8 cellular contexts compared by ENCODE assay signal in the genomic region with DNA sequence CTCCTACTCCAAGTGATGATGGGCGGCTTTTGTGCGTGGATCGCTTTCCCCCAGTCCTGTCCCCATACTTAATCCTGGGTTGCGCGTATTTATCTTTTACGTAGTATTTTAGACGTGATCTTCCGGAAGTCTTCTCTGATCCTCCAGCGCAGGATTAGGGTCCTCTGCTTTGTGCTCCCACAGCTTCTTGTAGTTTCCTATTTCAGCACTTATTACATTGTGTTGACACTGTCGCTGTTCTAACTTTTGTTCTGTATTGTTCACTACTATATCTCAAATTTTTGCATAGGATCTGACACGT. TPM values are rescaled to one million over a fixed set of nuclear protein-coding genes. Genes with fewer than 3 reads are reported as not detected.
A peak's percentile ranks its signal among the peaks of the same experiment; 100 is the strongest.
DNase-seq lines count a peak whose midpoint lies in the region; FAIRE-seq and TF ChIP-seq lines count a peak whose summit lies in the region.

No MANE protein-coding gene starts in this region.

- no peak for TF ChIP-seq POLR2A in endothelial cell of umbilical vein (IDR thresholded peaks at IDR 0.05; ENCODE audit: low read depth, low read length)

- H3K27ac ChIP-seq in endothelial cell of umbilical vein (ENCODE audit: insufficient read depth, low read depth, low read length) (peak overlapping the region; percentile 14), trophoblast cell (ENCODE audit: low read depth, low read length) (no peak overlapping the region)

- no peaks in the 10 kb centered on the region for H4K20me1 ChIP-seq in endothelial cell of umbilical vein (replicated peaks; ENCODE audit: control insufficient read depth, extremely low read depth, insufficient read depth, low read length)

- H3K9me3 ChIP-seq in NT2/D1 (ENCODE audit: insufficient read depth, low read length), result no peaks in the 10 kb centered on the region
- no peaks in the 10 kb centered on the region for H3K9me3 ChIP-seq in endothelial cell of umbilical vein (replicated peaks; ENCODE audit: control insufficient read depth, insufficient read depth, low read length)
- H3K9me3 ChIP-seq in trophoblast cell (ENCODE audit: insufficient read depth, low read depth, low read length), result no peaks in the 10 kb centered on the region

- H2AFZ ChIP-seq in endothelial cell of umbilical vein (ENCODE audit: low read depth, low read length) (peak overlapping the region; percentile 17), trophoblast cell (ENCODE audit: insufficient read depth, low read length, poor library complexity) (peak overlapping the region; percentile 64)

- DNase-seq in GM06990 (ENCODE audit: extremely low read depth, insufficient read length) (no peak), NT2/D1 (ENCODE audit: low read depth, low spot score) (no peak), endothelial cell of umbilical vein (ENCODE audit: low read depth, low spot score) (no peak), trophoblast cell (no peak), NCI-H1436 (lab: John Stamatoyannopoulos, UW) (no peak), inferior parietal cortex (ENCODE audit: extremely low spot score) (no peak), medulla oblongata (ENCODE audit: extremely low spot score) (no peak), dedifferentiated amniotic fluid mesenchymal stem cell (ENCODE audit: extremely low spot score) (no peak)

- peak overlapping the region; percentile 38 for H3K4ac ChIP-seq in trophoblast cell (ENCODE audit: low read depth, low read length)

- dilution Hi-C loops in endothelial cell of umbilical vein (cut with MboI; ENCODE audit: extremely low pct_ligation_motif_present, low sequenced_read_pairs), result no loop called here

- no CpG with 5 or more reads among the region's 11 CpGs for WGBS in trophoblast cell (ENCODE audit: extremely low coverage, insufficient coverage, insufficient read length)

- H3K23ac ChIP-seq in trophoblast cell (ENCODE audit: low read length), result no peak overlapping the region

- TSS peak; percentile 71 for BruUV-seq in endothelial cell of umbilical vein (replicated peaks; lab: Mats Ljungman, UMichigan)

- CTCF ChIA-PET in endothelial cell of umbilical vein (lab: Charles Lee), result interaction anchor here (0.5 to 2.2 kb wide), 16 partner anchors 9 to 404 kb away, joined by 3 to 13 read pairs (median 8); partner anchors contain the start of genes APBB3, EIF4EBP3, HARS1 and HARS2

- FAIRE-seq in endothelial cell of umbilical vein (lab: Jason Lieb, UNC), result no peak

- H3K14ac ChIP-seq in trophoblast cell (ENCODE audit: low read length), result peak overlapping the region; percentile 15

- H3K36me3 ChIP-seq in GM06990 (ENCODE audit: control insufficient read depth, insufficient read depth, low read length) (peaks cover 18% of the 10 kb centered on the region), NT2/D1 (ENCODE audit: insufficient read depth, insufficient read length, low read length) (peaks cover 61% of the 10 kb centered on the region), endothelial cell of umbilical vein (ENCODE audit: control insufficient read depth in 2 of 2, extremely low read depth in 1 of 2, insufficient read depth in 2 of 2, low read length in 2 of 2) (peaks cover 10 to 26% of the 10 kb centered on the region in 2 experiments), trophoblast cell (ENCODE audit: control insufficient read depth in 1 of 2, insufficient read depth in 2 of 2, low read length in 2 of 2) (peaks cover 30 to 42% of the 10 kb centered on the region in 2 experiments)

- H3K79me2 ChIP-seq in endothelial cell of umbilical vein (ENCODE audit: control insufficient read depth, insufficient read depth, low read length) (peaks cover 17% of the 10 kb centered on the region), trophoblast cell (ENCODE audit: control insufficient read depth, insufficient read depth, low read length, poor library complexity) (peaks cover 4% of the 10 kb centered on the region)

- H4K12ac ChIP-seq in trophoblast cell (ENCODE audit: low read depth, low read length), result peak overlapping the region; percentile 43

- H2BK5ac ChIP-seq in trophoblast cell (ENCODE audit: low read depth, low read length, poor library complexity), result peak overlapping the region; percentile 5

- H3K79me1 ChIP-seq in trophoblast cell (ENCODE audit: low read length), result peaks cover 3% of the 10 kb centered on the region

- H4K91ac ChIP-seq in trophoblast cell (ENCODE audit: low read depth, low read length), result peak overlapping the region; percentile 41

- H3K27me3 ChIP-seq in GM06990 (replicated peaks; ENCODE audit: control insufficient read depth, insufficient read depth, low read length) (no peaks in the 10 kb centered on the region), NT2/D1 (ENCODE audit: insufficient read depth, insufficient read length) (no peaks in the 10 kb centered on the region), endothelial cell of umbilical vein (ENCODE audit: control insufficient read depth in 2 of 2, insufficient read depth in 2 of 2, low read length in 2 of 2) (no peaks in the 10 kb centered on the region), trophoblast cell (ENCODE audit: insufficient read depth, low read length) (no peaks in the 10 kb centered on the region)

- H2BK120ac ChIP-seq in trophoblast cell (ENCODE audit: insufficient read depth, low read length, poor library complexity), result peak overlapping the region; percentile 4

- H4K8ac ChIP-seq in trophoblast cell (ENCODE audit: low read depth, low read length), result peak overlapping the region; percentile 83

- H3K4me2 ChIP-seq in endothelial cell of umbilical vein (ENCODE audit: insufficient read depth, low read length) (peak overlapping the region; percentile 71), trophoblast cell (ENCODE audit: low read length) (peak overlapping the region; percentile 92)

- H3K18ac ChIP-seq in trophoblast cell (ENCODE audit: low read length), result peak overlapping the region; percentile 21

- H2BK12ac ChIP-seq in trophoblast cell (ENCODE audit: low read length), result no peak overlapping the region

- no peak for TF ChIP-seq CTCF in GM06990 (IDR thresholded peaks at IDR 0.05; ENCODE audit: insufficient read depth, low read length, poor library complexity, severe bottlenecking)
- TF ChIP-seq CTCF in endothelial cell of umbilical vein (IDR thresholded peaks at IDR 0.05; ENCODE audit: extremely low read depth in 1 of 2, insufficient read depth in 1 of 2, low read depth in 1 of 2, low read length in 2 of 2), result no peak

- POLR2A ChIA-PET in endothelial cell of umbilical vein (lab: Charles Lee), result interaction anchor here (0.7 to 1.7 kb wide), 11 partner anchors 15 to 301 kb away, joined by 3 to 14 read pairs (median 5); partner anchors contain the start of genes ANKHD1, EIF4EBP3, HARS1 and HARS2

- H3K4me1 ChIP-seq in NT2/D1 (ENCODE audit: insufficient read depth, insufficient read length) (no peaks in the 10 kb centered on the region), endothelial cell of umbilical vein (ENCODE audit: control insufficient read depth, extremely low read depth, insufficient read depth, low read length) (peaks cover 13% of the 10 kb centered on the region), trophoblast cell (ENCODE audit: control insufficient read depth in 1 of 2, insufficient read depth in 2 of 2, low read length in 2 of 2) (peaks cover 0 to 5% of the 10 kb centered on the region in 2 experiments)

- H3K9ac ChIP-seq in NT2/D1 (ENCODE audit: insufficient read length, low read depth), result peak overlapping the region; percentile 92
- H3K9ac ChIP-seq in endothelial cell of umbilical vein (replicated peaks; ENCODE audit: extremely low read depth, insufficient read depth, low read length), result peak overlapping the region; percentile 76
- peak overlapping the region; percentile 94 for H3K9ac ChIP-seq in trophoblast cell (ENCODE audit: low read length)

- H3K4me3 ChIP-seq in GM06990 (replicated peaks; ENCODE audit: low read depth, low read length) (peak overlapping the region; percentile 96), NT2/D1 (ENCODE audit: insufficient read length, low read depth) (peak overlapping the region; percentile 71), endothelial cell of umbilical vein (replicated peaks in 1 of 3; ENCODE audit: insufficient read depth in 1 of 3, low read depth in 1 of 3, low read length in 3 of 3) (peak overlapping the region; percentile 21 to 90 (median 76)), trophoblast cell (ENCODE audit: low read depth, low read length) (peak overlapping the region; percentile 94)

- no peaks in the 10 kb centered on the region for H3K9me1 ChIP-seq in endothelial cell of umbilical vein (replicated peaks; ENCODE audit: control insufficient read depth, extremely low read depth, insufficient read depth, low read length)

- H2AK5ac ChIP-seq in trophoblast cell (ENCODE audit: low read length), result no peak overlapping the region

- intact Hi-C loops in endothelial cell of umbilical vein (cut with micrococcal nuclease), result no loop called here

RNA-seq across cellular contexts. Expression of gene IK, which starts 0.5 kb away (rescaled TPM):
- total RNA-seq in endothelial cell of umbilical vein, result 78.9 and 90.4 TPM in 2 replicates
- polyA plus RNA-seq in endothelial cell of umbilical vein, result 43.4 and 64.0 TPM in 2 replicates
- 85.0 and 98.3 TPM in 2 replicates for polyA plus RNA-seq in endothelial cell of umbilical vein (2011; cell fraction: cytosol; rRNA removed)
- polyA plus RNA-seq in endothelial cell of umbilical vein (2011; cell fraction: nucleus; rRNA removed), result 142 and 167 TPM in 2 replicates
- polyA plus RNA-seq in endothelial cell of umbilical vein (2012), result 78.4 and 116 TPM in 2 replicates
- 49.9 and 89.6 TPM in 2 replicates for polyA minus RNA-seq in endothelial cell of umbilical vein
- 36.6 TPM for polyA minus RNA-seq in endothelial cell of umbilical vein (2011; cell fraction: cytosol; rRNA and poly(A)+ RNA removed)
- polyA minus RNA-seq in endothelial cell of umbilical vein (2011; cell fraction: nucleus; rRNA and poly(A)+ RNA removed), result 48.3 and 53.0 TPM in 2 replicates
- polyA plus RNA-seq in trophoblast cell (2013), result 109 and 116 TPM in 2 replicates

RNA-seq across cellular contexts. Expression of gene NDUFA2, which starts 0.7 kb away (rescaled TPM):
- total RNA-seq in endothelial cell of umbilical vein, result 56.1 and 63.4 TPM in 2 replicates
- polyA plus RNA-seq in endothelial cell of umbilical vein, result 130 and 131 TPM in 2 replicates
- polyA plus RNA-seq in endothelial cell of umbilical vein (2011; cell fraction: cytosol; rRNA removed), result 131 and 150 TPM in 2 replicates
- polyA plus RNA-seq in endothelial cell of umbilical vein (2011; cell fraction: nucleus; rRNA removed), result 34.3 and 37.4 TPM in 2 replicates
- polyA plus RNA-seq in endothelial cell of umbilical vein (2012), result 78.7 and 84.6 TPM in 2 replicates
- 16.3 and 21.8 TPM in 2 replicates for polyA minus RNA-seq in endothelial cell of umbilical vein
- polyA minus RNA-seq in endothelial cell of umbilical vein (2011; cell fraction: cytosol; rRNA and poly(A)+ RNA removed), result 25.5 TPM
- 5.2 and 8.5 TPM in 2 replicates for polyA minus RNA-seq in endothelial cell of umbilical vein (2011; cell fraction: nucleus; rRNA and poly(A)+ RNA removed)
- 103 and 108 TPM in 2 replicates for polyA plus RNA-seq in trophoblast cell (2013)

RNA-seq across cellular contexts. Expression of gene TMCO6, which starts 8.8 kb away (rescaled TPM):
- 14.2 and 23.7 TPM in 2 replicates for total RNA-seq in endothelial cell of umbilical vein
- 22.0 and 23.2 TPM in 2 replicates for polyA plus RNA-seq in endothelial cell of umbilical vein
- 10.2 and 14.9 TPM in 2 replicates for polyA plus RNA-seq in endothelial cell of umbilical vein (2011; cell fraction: cytosol; rRNA removed)
- 78.8 and 91.4 TPM in 2 replicates for polyA plus RNA-seq in endothelial cell of umbilical vein (2011; cell fraction: nucleus; rRNA removed)
- polyA plus RNA-seq in endothelial cell of umbilical vein (2012), result 8.1 and 8.3 TPM in 2 replicates
- polyA minus RNA-seq in endothelial cell of umbilical vein, result 17.0 and 25.3 TPM in 2 replicates
- polyA minus RNA-seq in endothelial cell of umbilical vein (2011; cell fraction: cytosol; rRNA and poly(A)+ RNA removed), result 7.7 TPM
- 17.9 and 23.7 TPM in 2 replicates for polyA minus RNA-seq in endothelial cell of umbilical vein (2011; cell fraction: nucleus; rRNA and poly(A)+ RNA removed)
- 5.7 and 6.8 TPM in 2 replicates for polyA plus RNA-seq in trophoblast cell (2013)

RNA-seq across cellular contexts. Expression of gene CD14, which starts 15.1 kb away (rescaled TPM):
- total RNA-seq in endothelial cell of umbilical vein, result 0.33 TPM in 1 of 2 replicates, not detected in the other
- 3.7 and 5.1 TPM in 2 replicates for polyA plus RNA-seq in endothelial cell of umbilical vein
- 0.99 and 1.4 TPM in 2 replicates for polyA plus RNA-seq in endothelial cell of umbilical vein (2011; cell fraction: cytosol; rRNA removed)
- polyA plus RNA-seq in endothelial cell of umbilical vein (2011; cell fraction: nucleus; rRNA removed), result 0.68 and 0.78 TPM in 2 replicates
- 0.72 and 1.0 TPM in 2 replicates for polyA plus RNA-seq in endothelial cell of umbilical vein (2012)
- 1.2 and 1.9 TPM in 2 replicates for polyA minus RNA-seq in endothelial cell of umbilical vein
- polyA minus RNA-seq in endothelial cell of umbilical vein (2011; cell fraction: cytosol; rRNA and poly(A)+ RNA removed), result not detected
- 0.72 and 0.87 TPM in 2 replicates for polyA minus RNA-seq in endothelial cell of umbilical vein (2011; cell fraction: nucleus; rRNA and poly(A)+ RNA removed)
- 0.19 and 0.24 TPM in 2 replicates for polyA plus RNA-seq in trophoblast cell (2013)

RNA-seq across cellular contexts. Expression of gene WDR55, which starts 16.6 kb away (rescaled TPM):
- 24.0 and 25.3 TPM in 2 replicates for total RNA-seq in endothelial cell of umbilical vein
- 17.5 and 17.8 TPM in 2 replicates for polyA plus RNA-seq in endothelial cell of umbilical vein
- polyA plus RNA-seq in endothelial cell of umbilical vein (2011; cell fraction: cytosol; rRNA removed), result 14.2 and 16.6 TPM in 2 replicates
- 32.3 and 36.5 TPM in 2 replicates for polyA plus RNA-seq in endothelial cell of umbilical vein (2011; cell fraction: nucleus; rRNA removed)
- 11.7 and 12.5 TPM in 2 replicates for polyA plus RNA-seq in endothelial cell of umbilical vein (2012)
- polyA minus RNA-seq in endothelial cell of umbilical vein, result 19.0 and 20.8 TPM in 2 replicates
- polyA minus RNA-seq in endothelial cell of umbilical vein (2011; cell fraction: cytosol; rRNA and poly(A)+ RNA removed), result 22.9 TPM
- 13.2 and 14.4 TPM in 2 replicates for polyA minus RNA-seq in endothelial cell of umbilical vein (2011; cell fraction: nucleus; rRNA and poly(A)+ RNA removed)
- 18.0 and 18.5 TPM in 2 replicates for polyA plus RNA-seq in trophoblast cell (2013)
